8 cellular contexts compared by ENCODE assay signal in genomic region chr4:10096201-10096975, GRCh38. TPM values are rescaled to one million over a fixed set of nuclear protein-coding genes. Genes with fewer than 3 reads are reported as not detected.
A peak's percentile ranks its signal among the peaks of the same experiment; 100 is the strongest.
DNase-seq lines count a peak whose midpoint lies in the region; ATAC-seq and TF ChIP-seq lines count a peak whose summit lies in the region.

No MANE protein-coding gene starts in this region.

- H3K27me3 Mint-ChIP-seq in T-cell = no peaks in the 10 kb centered on the region

- H3K9me3 Mint-ChIP-seq in T-cell = no peaks in the 10 kb centered on the region

- H3K27ac ChIP-seq in right atrium auricular region = peak overlapping the region; percentile 90 to 96

- POLR2A ChIA-PET in T-cell (lab: Charles Lee) = interaction anchor here (0.6 to 1.9 kb wide), 6 partner anchors 10 to 23 kb away, joined by 3 to 23 read pairs (median 3); partner anchors contain the start of gene WDR1 (in 2 of the 2)

- H3K9me3 ChIP-seq in adipocyte (ENCODE audit: control insufficient read depth, low read length) = no peaks in the 10 kb centered on the region
- H3K9me3 ChIP-seq in right atrium auricular region = no peaks in the 10 kb centered on the region

- peak; percentile 40 to 83 (median 72) for DNase-seq in T-cell
- peak; percentile 83 for DNase-seq in adipocyte (ENCODE audit: low read depth)
- peak; percentile 80 for DNase-seq in right atrium auricular region (ENCODE audit: low spot score)
- DNase-seq in stimulated activated CD4-positive, alpha-beta T cell treated with anti-CD3 and anti-CD28 coated beads, Interleukin-15, amount 100 ng/mL, for 1 hour (ENCODE audit: low read depth in 1 of 2, low spot score in 1 of 2) = peak; percentile 46 to 63
- DNase-seq in NCI-H345 (lab: John Stamatoyannopoulos, UW) = no peak
- no peak for DNase-seq in germinal center (ENCODE audit: low spot score)

- H3K36me3 ChIP-seq in adipocyte (ENCODE audit: control insufficient read depth, insufficient read depth, low read length, severe bottlenecking) (peaks cover 78% of the 10 kb centered on the region), right atrium auricular region (peaks cover 88% of the 10 kb centered on the region)

- H3K27me3 ChIP-seq in adipocyte (replicated peaks; ENCODE audit: control insufficient read depth, insufficient read depth, low read length) = no peaks in the 10 kb centered on the region
- H3K27me3 ChIP-seq in right atrium auricular region = no peaks in the 10 kb centered on the region

- peak; percentile 86 for ATAC-seq in GM18520 (IDR thresholded peaks at IDR 0.05; ENCODE audit: unreplicated experiment)
- ATAC-seq in HG03045 (IDR thresholded peaks at IDR 0.05; ENCODE audit: unreplicated experiment) = peak; percentile 82
- peak; percentile 78 to 90 (median 86) for ATAC-seq in T-cell (replicated peaks in 1 of 4)

- H3K4me1 Mint-ChIP-seq in T-cell = peaks cover 93 to 98% (median 95%) of the 10 kb centered on the region in 3 donors

- H3K4me3 ChIP-seq in adipocyte (ENCODE audit: low read length) (peak overlapping the region; percentile 9), right atrium auricular region (no peak overlapping the region)

- peaks cover 48% of the 10 kb centered on the region for H3K36me3 Mint-ChIP-seq in T-cell

- H3K4me1 ChIP-seq in adipocyte (ENCODE audit: control insufficient read depth, insufficient read depth, low read length) = peaks cover 40% of the 10 kb centered on the region
- peaks cover 0 to 100% of the 10 kb centered on the region in 2 donors for H3K4me1 ChIP-seq in right atrium auricular region

- no peak for TF ChIP-seq CTCF in right atrium auricular region (IDR thresholded peaks at IDR 0.05)

- H3K4me3 Mint-ChIP-seq in T-cell = peak overlapping the region; percentile 17 to 68 (median 28)

- CTCF ChIA-PET in T-cell (lab: Charles Lee) = interaction anchor here (1.0 to 1.1 kb wide), 2 partner anchors 21 kb away, joined by 3 to 6 read pairs; no protein-coding TSS in a partner anchor

- H3K27ac Mint-ChIP-seq in T-cell = peak overlapping the region; percentile 94 to 95

- peak overlapping the region; percentile 57 for H3K9ac ChIP-seq in adipocyte (ENCODE audit: low read length)

RNA-seq across cellular contexts. Expression of gene WDR1, which starts 20.2 kb away (rescaled TPM):
- 100 to 1,000 TPM; 268 to 308 (median 304) TPM for total RNA-seq in T-cell
- 100 to 1,000 TPM; 109 to 216 TPM for total RNA-seq in right atrium auricular region

Comparison
In these comparisons a context has a peak if more than half of its experiments do, and no peak if none do; other contexts are left out.
1. DNase-seq: peak in T-cell (34 of 34), adipocyte (single experiment), right atrium auricular region (single experiment) and stimulated activated CD4-positive, alpha-beta T cell treated with anti-CD3 and anti-CD28 coated beads, Interleukin-15, amount 100 ng/mL, for 1 hour (2 of 2); none in NCI-H345 (single experiment) and germinal center (single experiment).
2. Peak in every context shown above with its lines, with median percentiles within 50 percentile points of each other: ATAC-seq.